Comparison of ENCODE assay signal across 1 cellular context in the genomic region with DNA sequence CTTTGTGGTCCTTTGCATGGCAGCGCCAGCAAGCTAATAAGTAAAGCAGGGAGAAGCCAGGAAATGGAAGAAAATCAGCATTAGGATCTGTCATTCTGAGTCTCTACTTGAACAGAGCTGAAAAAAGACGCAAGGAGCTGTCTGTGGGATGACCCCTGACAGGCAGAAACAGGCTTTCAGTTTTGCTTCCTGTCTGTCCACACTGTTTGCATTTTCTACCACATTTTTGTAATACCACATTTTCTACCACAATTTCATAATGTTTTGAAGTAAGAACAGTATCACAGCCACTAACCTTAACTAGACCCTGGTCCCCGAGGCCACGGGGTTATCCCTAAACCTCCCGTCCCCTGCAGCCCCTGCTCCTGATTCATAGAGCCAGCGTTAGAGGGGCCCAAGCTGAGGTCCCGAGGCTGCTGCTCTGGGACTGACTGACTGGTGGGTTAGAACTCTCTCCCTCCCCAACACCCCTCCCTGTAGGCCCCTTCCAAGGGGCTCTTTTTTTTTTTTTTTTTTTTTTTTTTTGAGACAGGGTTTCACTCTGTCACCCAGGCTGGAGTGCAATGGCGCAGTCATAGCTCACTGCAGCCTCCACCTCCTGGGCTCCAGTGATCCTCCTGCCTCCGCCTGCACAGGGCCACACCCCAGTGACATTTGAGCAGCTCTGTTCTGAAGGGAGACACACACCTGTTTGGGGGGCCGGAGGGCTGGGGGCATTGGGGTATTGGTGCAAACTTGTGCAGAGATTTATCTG.
TF ChIP-seq lines count a peak whose summit lies in the region.

No MANE protein-coding gene starts in this region.

TF ChIP-seq in A549, 52 proteins besides CTCF, POLR2A, EP300 and RAD21 (continued from another document):
- TF ChIP-seq, protein P1, sequence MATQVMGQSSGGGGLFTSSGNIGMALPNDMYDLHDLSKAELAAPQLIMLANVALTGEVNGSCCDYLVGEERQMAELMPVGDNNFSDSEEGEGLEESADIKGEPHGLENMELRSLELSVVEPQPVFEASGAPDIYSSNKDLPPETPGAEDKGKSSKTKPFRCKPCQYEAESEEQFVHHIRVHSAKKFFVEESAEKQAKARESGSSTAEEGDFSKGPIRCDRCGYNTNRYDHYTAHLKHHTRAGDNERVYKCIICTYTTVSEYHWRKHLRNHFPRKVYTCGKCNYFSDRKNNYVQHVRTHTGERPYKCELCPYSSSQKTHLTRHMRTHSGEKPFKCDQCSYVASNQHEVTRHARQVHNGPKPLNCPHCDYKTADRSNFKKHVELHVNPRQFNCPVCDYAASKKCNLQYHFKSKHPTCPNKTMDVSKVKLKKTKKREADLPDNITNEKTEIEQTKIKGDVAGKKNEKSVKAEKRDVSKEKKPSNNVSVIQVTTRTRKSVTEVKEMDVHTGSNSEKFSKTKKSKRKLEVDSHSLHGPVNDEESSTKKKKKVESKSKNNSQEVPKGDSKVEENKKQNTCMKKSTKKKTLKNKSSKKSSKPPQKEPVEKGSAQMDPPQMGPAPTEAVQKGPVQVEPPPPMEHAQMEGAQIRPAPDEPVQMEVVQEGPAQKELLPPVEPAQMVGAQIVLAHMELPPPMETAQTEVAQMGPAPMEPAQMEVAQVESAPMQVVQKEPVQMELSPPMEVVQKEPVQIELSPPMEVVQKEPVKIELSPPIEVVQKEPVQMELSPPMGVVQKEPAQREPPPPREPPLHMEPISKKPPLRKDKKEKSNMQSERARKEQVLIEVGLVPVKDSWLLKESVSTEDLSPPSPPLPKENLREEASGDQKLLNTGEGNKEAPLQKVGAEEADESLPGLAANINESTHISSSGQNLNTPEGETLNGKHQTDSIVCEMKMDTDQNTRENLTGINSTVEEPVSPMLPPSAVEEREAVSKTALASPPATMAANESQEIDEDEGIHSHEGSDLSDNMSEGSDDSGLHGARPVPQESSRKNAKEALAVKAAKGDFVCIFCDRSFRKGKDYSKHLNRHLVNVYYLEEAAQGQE (IDR thresholded peaks at IDR 0.05), result no peak
- TF ChIP-seq RCOR1 (IDR thresholded peaks at IDR 0.05; ENCODE audit: low read depth, low read length) (no peak), POLR2AphosphoS2 (conservative IDR thresholded peaks at IDR 0.05; ENCODE audit: low read length) (no peak), HOXA7 (CRISPR knock-in tag; IDR thresholded peaks at IDR 0.05) (no peak), EHMT2 (IDR thresholded peaks at IDR 0.05; ENCODE audit: low read depth) (no peak), RARB (CRISPR knock-in tag; IDR thresholded peaks at IDR 0.05) (no peak), CHD4 (IDR thresholded peaks at IDR 0.05; ENCODE audit: borderline replicate concordance) (no peak)
- TF ChIP-seq, protein P2, sequence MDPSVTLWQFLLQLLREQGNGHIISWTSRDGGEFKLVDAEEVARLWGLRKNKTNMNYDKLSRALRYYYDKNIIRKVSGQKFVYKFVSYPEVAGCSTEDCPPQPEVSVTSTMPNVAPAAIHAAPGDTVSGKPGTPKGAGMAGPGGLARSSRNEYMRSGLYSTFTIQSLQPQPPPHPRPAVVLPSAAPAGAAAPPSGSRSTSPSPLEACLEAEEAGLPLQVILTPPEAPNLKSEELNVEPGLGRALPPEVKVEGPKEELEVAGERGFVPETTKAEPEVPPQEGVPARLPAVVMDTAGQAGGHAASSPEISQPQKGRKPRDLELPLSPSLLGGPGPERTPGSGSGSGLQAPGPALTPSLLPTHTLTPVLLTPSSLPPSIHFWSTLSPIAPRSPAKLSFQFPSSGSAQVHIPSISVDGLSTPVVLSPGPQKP (IDR thresholded peaks at IDR 0.05; ENCODE audit: low read depth, low read length), result no peak
